Comparison of ENCODE assay signal across 9 cellular contexts in the genomic region with DNA sequence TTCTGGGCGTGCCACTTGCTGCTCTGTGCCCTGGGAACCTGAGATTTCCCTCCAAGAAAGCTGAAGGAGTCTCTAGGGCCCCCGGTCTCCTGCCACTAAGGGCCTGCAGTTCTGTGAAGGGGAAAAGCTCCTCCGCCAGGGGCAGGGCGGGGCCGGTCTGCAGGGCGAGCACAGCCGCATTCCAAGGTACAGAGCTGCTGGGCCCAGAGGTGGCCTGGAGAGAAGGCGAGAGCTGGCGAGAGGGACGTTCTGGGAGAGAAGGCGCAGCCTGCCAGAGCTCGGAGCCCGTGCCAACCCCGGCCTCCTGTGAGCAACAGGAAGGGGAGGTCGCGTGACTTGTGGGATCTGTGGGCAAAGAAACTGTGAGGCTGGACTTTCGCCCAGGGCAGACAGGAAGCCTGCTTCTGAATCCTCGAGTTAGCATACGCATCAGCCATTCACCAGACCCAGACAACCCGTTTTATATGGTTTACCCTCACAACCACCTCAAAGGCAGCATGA.
DNase-seq lines count a peak whose midpoint lies in the region; ATAC-seq, FAIRE-seq and TF ChIP-seq lines count a peak whose summit lies in the region.
"Had no signal": no experiment of that assay in that cellular context is flagged by ENCODE, and none has a peak within 500 bp of the region (broad histone marks: within the 10 kb centered on the region; RNA-seq: fewer than 3 reads in every experiment).

No MANE protein-coding gene starts in this region.

- CTCF ChIA-PET in AG04450 (lab: Charles Lee), result interaction anchor here (1.4 kb wide), 1 partner anchor 93 kb away, joined by 3 read pairs; no protein-coding TSS in a partner anchor
- CTCF ChIA-PET in activated naive CD4-positive, alpha-beta T cell treated with anti-CD3 and anti-CD28 coated beads, Interleukin-2, amount 10 ng/mL, durations not matched to agents 7 days and 5 days (lab: Charles Lee), result interaction anchor here (0.9 kb wide), 1 partner anchor 159 kb away, joined by 3 read pairs; no protein-coding TSS in a partner anchor

- H3K4me1 Mint-ChIP-seq in activated naive CD4-positive, alpha-beta T cell treated with anti-CD3 and anti-CD28 coated beads, Interleukin-2, amount 10 ng/mL, durations not matched to agents 7 days and 5 days, result peaks cover 63% of the 10 kb centered on the region

- H3K27me3 ChIP-seq in AG04450 (ENCODE audit: control insufficient read depth, insufficient read depth, low read length) (no peaks in the 10 kb centered on the region), left ventricle myocardium inferior (ENCODE audit: low read depth) (no peaks in the 10 kb centered on the region), small intestine (ENCODE audit: control insufficient read depth in 2 of 2, insufficient read depth in 2 of 2, low read length in 2 of 2) (no peaks in the 10 kb centered on the region)

- POLR2A ChIA-PET in AG04450 (lab: Yijun Ruan, JAX), result interaction anchor here (0.9 kb wide), 1 partner anchor 29 kb away, joined by 5 read pairs; no protein-coding TSS in a partner anchor

- H3K36me3 ChIP-seq in left ventricle myocardium inferior (no peaks in the 10 kb centered on the region), small intestine (ENCODE audit: control insufficient read depth in 2 of 2, insufficient read depth in 2 of 2, low read length in 2 of 2) (no peaks in the 10 kb centered on the region)

- WGBS in small intestine, 3 donors, result 8 to 36% (median 29%) methylated on average over 20 of the region's 20 CpGs

- DNase-seq in AG04450 (ENCODE audit: low read depth, low spot score), result peak; percentile 44
- peak; percentile 95 for DNase-seq in MV-4-11 (lab: John Stamatoyannopoulos, UW)
- peak; percentile 62 for DNase-seq in activated naive CD4-positive, alpha-beta T cell treated with anti-CD3 and anti-CD28 coated beads, Interleukin-2, amount 10 ng/mL, durations not matched to agents 7 days and 5 days
- peak; percentile 51 for DNase-seq in left ventricle myocardium inferior
- peak; percentile 75 for DNase-seq in small intestine
- DNase-seq in NCI-H748 treated with DMSO at 0.1 percent for 48 hours (lab: John Stamatoyannopoulos, UW), result no peak
- DNase-seq in germinal center (ENCODE audit: low spot score), result no peak

- no peaks in the 10 kb centered on the region for H3K9me3 ChIP-seq in AG04450 (ENCODE audit: control insufficient read depth, insufficient read depth, low read length)
- no peaks in the 10 kb centered on the region for H3K9me3 ChIP-seq in left ventricle myocardium inferior (replicated peaks)
- no peaks in the 10 kb centered on the region for H3K9me3 ChIP-seq in small intestine (ENCODE audit: control insufficient read depth, low read depth)

- peak; percentile 53 for ATAC-seq in GM19397 (IDR thresholded peaks at IDR 0.05; ENCODE audit: unreplicated experiment)

- peaks cover 27% of the 10 kb centered on the region for H3K27me3 Mint-ChIP-seq in activated naive CD4-positive, alpha-beta T cell treated with anti-CD3 and anti-CD28 coated beads, Interleukin-2, amount 10 ng/mL, durations not matched to agents 7 days and 5 days

- TF ChIP-seq CTCF in AG04450 (IDR thresholded peaks at IDR 0.05; ENCODE audit: low read depth, low read length) (no peak), left ventricle myocardium inferior (IDR thresholded peaks at IDR 0.05; ENCODE audit: borderline replicate concordance) (peak; percentile 22)

- H3K4me3 Mint-ChIP-seq in activated naive CD4-positive, alpha-beta T cell treated with anti-CD3 and anti-CD28 coated beads, Interleukin-2, amount 10 ng/mL, durations not matched to agents 7 days and 5 days, result no peak overlapping the region

- no peaks in the 10 kb centered on the region for H3K9me3 Mint-ChIP-seq in activated naive CD4-positive, alpha-beta T cell treated with anti-CD3 and anti-CD28 coated beads, Interleukin-2, amount 10 ng/mL, durations not matched to agents 7 days and 5 days

- H3K4me1 ChIP-seq in left ventricle myocardium inferior (peaks cover 21% of the 10 kb centered on the region), small intestine (ENCODE audit: control insufficient read depth in 2 of 2, insufficient read depth in 1 of 2, low read depth in 1 of 2, low read length in 1 of 2) (no peaks in the 10 kb centered on the region)

- peak overlapping the region; percentile 39 for H3K27ac ChIP-seq in AG04450 (ENCODE audit: low read depth, low read length)
- no peak overlapping the region for H3K27ac ChIP-seq in left ventricle myocardium inferior (replicated peaks)
- peak overlapping the region in 1 of 2 donors; percentile 46 for H3K27ac ChIP-seq in small intestine (ENCODE audit: low read depth in 1 of 2, low read length in 1 of 2)

- H3K36me3 Mint-ChIP-seq in activated naive CD4-positive, alpha-beta T cell treated with anti-CD3 and anti-CD28 coated beads, Interleukin-2, amount 10 ng/mL, durations not matched to agents 7 days and 5 days, result no peaks in the 10 kb centered on the region

- H3K4me3 ChIP-seq in AG04450 (ENCODE audit: low read depth, low read length) (no peak overlapping the region), left ventricle myocardium inferior (no peak overlapping the region), small intestine (ENCODE audit: low read depth in 1 of 2, low read length in 2 of 2) (no peak overlapping the region)

- peak overlapping the region; percentile 12 for H3K27ac Mint-ChIP-seq in activated naive CD4-positive, alpha-beta T cell treated with anti-CD3 and anti-CD28 coated beads, Interleukin-2, amount 10 ng/mL, durations not matched to agents 7 days and 5 days

- no peak for FAIRE-seq in small intestine (lab: Jason Lieb, UNC)
- FAIRE-seq: colon had no signal

- intact Hi-C loops in left ventricle myocardium inferior (cut with micrococcal nuclease), result no loop called here

Comparison
In these comparisons a context has a peak if more than half of its experiments do, and no peak if none do; other contexts are left out.
1. DNase-seq: peak in AG04450 (single experiment), MV-4-11 (single experiment), activated naive CD4-positive, alpha-beta T cell treated with anti-CD3 and anti-CD28 coated beads, Interleukin-2, amount 10 ng/mL, durations not matched to agents 7 days and 5 days (single experiment), left ventricle myocardium inferior (single experiment) and small intestine (single experiment); none in NCI-H748 treated with DMSO at 0.1 percent for 48 hours (single experiment) and germinal center (single experiment).